Comparison of ENCODE assay signal across 19 cellular contexts in the genomic region with DNA sequence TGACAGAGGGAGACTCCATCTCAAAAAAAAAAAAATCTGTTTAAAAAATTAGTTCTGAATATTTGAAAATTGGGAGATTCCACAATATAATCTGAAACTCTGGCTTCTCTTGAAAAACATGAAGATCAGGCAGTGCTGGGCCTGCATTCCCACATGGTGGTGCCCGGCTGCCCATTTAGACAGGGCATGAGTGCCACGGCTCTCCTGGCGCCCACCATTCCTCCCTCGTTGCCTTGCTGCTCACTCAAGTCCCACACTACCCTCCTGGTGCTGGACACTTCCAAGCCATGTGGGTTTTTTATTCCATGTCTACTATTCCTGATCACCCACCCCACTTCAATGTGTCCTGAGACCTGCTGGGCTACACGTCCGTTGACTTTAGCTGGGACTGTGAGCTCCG. TPM values are rescaled to one million over a fixed set of nuclear protein-coding genes. Genes with fewer than 3 reads are reported as not detected.
"Had no signal": no experiment of that assay in that cellular context is flagged by ENCODE, and none has a peak within 500 bp of the region (broad histone marks: within the 10 kb centered on the region; RNA-seq: fewer than 3 reads in every experiment).

No MANE protein-coding gene starts in this region.

- H3K9me3 ChIP-seq: MG63, SK-N-SH had no signal

- ATAC-seq: HepG2 had no signal

- DNase-seq: IMR-90, Karpas-422, KG1, MG63, NCI-H1092 treated with DMSO at 0.1 percent for 48 hours, NCI-H1436, NCI-H187, NCI-H2029, NCI-H2081 treated with DMSO at 0.1 percent for 48 hours, NCI-H2171, NCI-H345, NCI-H524, NCI-H526 treated with DMSO at 0.1 percent for 48 hours, NCI-H748 treated with DMSO at 0.1 percent for 48 hours, RPMI8226, SHP77, SK-N-SH had no signal

- H3K4me2 ChIP-seq: SK-N-SH had no signal

- H3K27me3 ChIP-seq: MG63 had no signal

- H3K9ac ChIP-seq: SK-N-SH had no signal

- H3K36me3 ChIP-seq: MG63 had no signal

- H3K4me3 ChIP-seq: MG63 had no signal

RNA-seq across cellular contexts. Expression of gene MYOM3, which starts 10.8 kb away (rescaled TPM):
- total RNA-seq: IMR-90, SK-MEL-5 had no signal

RNA-seq across cellular contexts. Expression of gene IL22RA1, which starts 20.2 kb away (rescaled TPM):
- total RNA-seq: IMR-90 had no signal
- polyA plus RNA-seq: IMR-90 had no signal
